ENCODE assay signal across 1 cellular context in the genomic region with DNA sequence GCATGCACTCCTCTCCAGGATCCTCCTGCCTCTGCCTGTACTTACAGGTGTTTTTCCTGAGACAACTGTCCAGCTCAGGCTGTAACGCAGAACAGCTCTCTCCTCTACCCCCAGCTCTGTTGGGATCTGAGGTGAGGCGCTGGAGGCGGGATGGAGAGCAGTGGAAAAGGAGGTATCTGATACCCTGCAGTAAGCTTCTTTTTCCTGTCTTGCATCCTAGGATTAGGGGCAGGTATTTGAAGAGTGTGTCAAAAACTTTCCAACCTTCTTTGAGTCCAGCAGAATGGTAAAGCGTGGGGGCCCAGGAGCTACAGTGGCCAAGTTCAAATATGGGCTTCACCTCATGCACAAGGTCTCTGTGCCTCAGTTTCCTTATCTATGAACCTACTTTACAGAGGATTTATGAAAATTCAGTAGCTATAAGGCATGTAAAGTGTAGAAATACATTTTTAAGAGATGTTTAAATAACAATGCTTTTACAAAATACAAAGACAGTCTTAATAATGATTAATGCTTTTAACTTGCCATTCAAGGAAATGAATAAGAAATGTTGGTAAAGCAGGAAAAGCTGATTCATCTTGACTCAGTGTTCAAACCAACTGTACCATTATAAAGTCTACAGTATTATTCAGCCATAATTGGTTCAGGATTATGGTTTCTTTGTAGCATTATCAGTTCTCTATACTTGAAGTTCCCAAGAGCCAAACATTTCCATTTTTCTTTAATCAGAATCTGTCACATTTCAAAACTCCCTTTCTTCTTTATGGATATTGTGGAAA.
TF ChIP-seq lines count a peak whose summit lies in the region.

No MANE protein-coding gene starts in this region.

TF ChIP-seq in GM23338, 12 proteins besides CTCF, POLR2A, EP300 and RAD21 (continued from another document):
- TF ChIP-seq NANOG (IDR thresholded peaks at IDR 0.05; ENCODE audit: borderline replicate concordance) (no peak), EZH2phosphoT487 (IDR thresholded peaks at IDR 0.05; ENCODE audit: unreplicated experiment) (no peak), POLR2AphosphoS5 (IDR thresholded peaks at IDR 0.05; ENCODE audit: low read depth) (no peak)
